Comparison of ENCODE assay signal across 8 cellular contexts in genomic region chr14:69483765-69484443, GRCh38. TPM values are rescaled to one million over a fixed set of nuclear protein-coding genes. Genes with fewer than 3 reads are reported as not detected.
A peak's percentile ranks its signal among the peaks of the same experiment; 100 is the strongest.
DNase-seq lines count a peak whose midpoint lies in the region; TF ChIP-seq lines count a peak whose summit lies in the region.

No MANE protein-coding gene starts in this region.

- H3K36me3 ChIP-seq in right atrium auricular region, result no peaks in the 10 kb centered on the region

- H3K4me3 ChIP-seq in right atrium auricular region, result peak overlapping the region; percentile 29 to 53
- peak overlapping the region; percentile 36 for H3K4me3 ChIP-seq in retinal pigment epithelial cell (ENCODE audit: low read length)

- DNase-seq in GM13976 (ENCODE audit: low spot score), result peak; percentile 50
- DNase-seq in SK-N-DZ (ENCODE audit: low spot score), result peak; percentile 21
- DNase-seq in right atrium auricular region (ENCODE audit: low spot score), result no peak
- no peak for DNase-seq in retinal pigment epithelial cell (ENCODE audit: low read depth)
- DNase-seq in GDM1 (lab: John Stamatoyannopoulos, UW), result no peak
- DNase-seq in A172 (ENCODE audit: low spot score), result no peak
- no peak for DNase-seq in RKO (ENCODE audit: low spot score)
- DNase-seq in NCI-H1930 (lab: John Stamatoyannopoulos, UW), result no peak

- peaks cover 0 to 5% of the 10 kb centered on the region in 2 donors for H3K27me3 ChIP-seq in right atrium auricular region

- TF ChIP-seq CTCF in GM13976 (IDR thresholded peaks at IDR 0.05; ENCODE audit: borderline replicate concordance, control extremely low read depth, extremely low read depth, insufficient read depth, missing control alignments) (no peak), right atrium auricular region (IDR thresholded peaks at IDR 0.05) (no peak), retinal pigment epithelial cell (conservative IDR thresholded peaks at IDR 0.05; ENCODE audit: low read depth, low read length) (no peak)

- in situ Hi-C loops in GM13976 (cut with MboI; ENCODE audit: low sequenced_read_pairs, unreplicated experiment), result no loop called here

- H3K9me3 ChIP-seq in right atrium auricular region, result no peaks in the 10 kb centered on the region

- peaks cover 0 to 17% of the 10 kb centered on the region in 2 donors for H3K4me1 ChIP-seq in right atrium auricular region

- no peak overlapping the region for H3K27ac ChIP-seq in right atrium auricular region

RNA-seq across cellular contexts. Expression of gene PLEKHD1, which starts 0.6 kb away (rescaled TPM):
- polyA plus RNA-seq in SK-N-DZ (2014; cell fraction: cytosol; rRNA removed), result 0.10 and 0.12 TPM in 2 replicates
- not detected in 2 replicates for polyA plus RNA-seq in SK-N-DZ (2014; cell fraction: nucleus; rRNA removed)
- total RNA-seq in right atrium auricular region, result not detected
- total RNA-seq in A172 (2014; rRNA removed; shearing (Covaris generic)), result not detected in 2 replicates

Comparison
In these comparisons a context has a peak if more than half of its experiments do, and no peak if none do; other contexts are left out.
1. DNase-seq: peak in GM13976 (single experiment) and SK-N-DZ (single experiment); none in right atrium auricular region (single experiment), retinal pigment epithelial cell (single experiment), GDM1 (single experiment), A172 (single experiment), RKO (single experiment) and NCI-H1930 (0 of 2).